In genomic region chr1:9721606-9722377, GRCh38 we compare ENCODE assay signal across 2 cellular contexts.
TF ChIP-seq lines count a peak whose summit lies in the region.

No MANE protein-coding gene starts in this region.

TF ChIP-seq in GM23338, 12 proteins besides CTCF, POLR2A, EP300 and RAD21 (continued from another document):
- TF ChIP-seq ZNF462 (CRISPR knock-in tag; IDR thresholded peaks at IDR 0.05) (no peak), CREB1 (CRISPR knock-in tag; IDR thresholded peaks at IDR 0.05; ENCODE audit: low read depth) (no peak), REST (IDR thresholded peaks at IDR 0.05; ENCODE audit: unreplicated experiment) (no peak)
TF ChIP-seq in GM23338: peak in this region for 0.

TF ChIP-seq in GM12878, 131 proteins besides CTCF, POLR2A, EP300 and RAD21 (continued from another document):
- TF ChIP-seq PRDM15 (CRISPR knock-in tag; IDR thresholded peaks at IDR 0.05) (no peak), SP1 (IDR thresholded peaks at IDR 0.05; ENCODE audit: low read depth, low read length) (no peak)
TF ChIP-seq in GM12878: peak in this region for 3.
